In genomic region chr5:179795863-179796833, GRCh38 we compare ENCODE assay signal across 8 cellular contexts. TPM values are rescaled to one million over a fixed set of nuclear protein-coding genes. Genes with fewer than 3 reads are reported as not detected.
A peak's percentile ranks its signal among the peaks of the same experiment; 100 is the strongest.
DNase-seq lines count a peak whose midpoint lies in the region; ATAC-seq and TF ChIP-seq lines count a peak whose summit lies in the region.

No MANE protein-coding gene starts in this region.

- H2AFZ ChIP-seq in GM23338, result peak overlapping the region; percentile 84; the same call in 1 of the 2 replicates
- peak overlapping the region; percentile 16; the same call in 1 of the 2 replicates for H2AFZ ChIP-seq in Karpas-422 (ENCODE audit: low read length)

- peaks cover 14% of the 10 kb centered on the region for H3K27me3 Mint-ChIP-seq in GM23338 (ENCODE audit: insufficient read depth, low read depth, poor library complexity)
- no peaks in the 10 kb centered on the region for H3K27me3 Mint-ChIP-seq in activated naive CD8-positive, alpha-beta T cell treated with anti-CD3 and anti-CD28 coated beads, Interleukin-2, amount 50 U/mL, for 24 hours

- peaks cover 13% of the 10 kb centered on the region; the same call in 2 of the 3 replicates for H3K4me1 Mint-ChIP-seq in GM23338
- peaks cover 31% of the 10 kb centered on the region for H3K4me1 Mint-ChIP-seq in activated naive CD8-positive, alpha-beta T cell treated with anti-CD3 and anti-CD28 coated beads, Interleukin-2, amount 50 U/mL, for 24 hours

- H3K36me3 ChIP-seq in GM23338 (ENCODE audit: insufficient read depth) (no peaks in the 10 kb centered on the region; the same call in 1 of the 2 replicates), Karpas-422 (ENCODE audit: insufficient read depth, low read length) (no peaks in the 10 kb centered on the region), SK-N-MC (ENCODE audit: insufficient read depth, low read length) (no peaks in the 10 kb centered on the region; the same call in 1 of the 2 replicates), cardiac muscle cell (peaks cover 7% of the 10 kb centered on the region), ovary (no peaks in the 10 kb centered on the region)

- H3K27me3 ChIP-seq in GM23338 (ENCODE audit: insufficient read depth), result no peaks in the 10 kb centered on the region
- no peaks in the 10 kb centered on the region for H3K27me3 ChIP-seq in Karpas-422 (ENCODE audit: low read length)
- H3K27me3 ChIP-seq in cardiac muscle cell, result no peaks in the 10 kb centered on the region
- H3K27me3 ChIP-seq in ovary, result no peaks in the 10 kb centered on the region

- peaks cover 28% of the 10 kb centered on the region for H3K36me3 Mint-ChIP-seq in GM23338 (ENCODE audit: low read depth)
- H3K36me3 Mint-ChIP-seq in activated naive CD8-positive, alpha-beta T cell treated with anti-CD3 and anti-CD28 coated beads, Interleukin-2, amount 50 U/mL, for 24 hours (ENCODE audit: low read depth), result peaks cover 2% of the 10 kb centered on the region

- no peaks in the 10 kb centered on the region for H3K79me2 ChIP-seq in GM23338 (replicated peaks; ENCODE audit: insufficient read depth)
- no peaks in the 10 kb centered on the region for H3K79me2 ChIP-seq in Karpas-422 (ENCODE audit: low read length)

- H3K27ac ChIP-seq in GM23338 (ENCODE audit: low read depth) (no peak overlapping the region), Karpas-422 (ENCODE audit: low read length) (no peak overlapping the region), SK-N-MC (no peak overlapping the region), cardiac muscle cell (peak overlapping the region; percentile 56), ovary (peak overlapping the region; percentile 63 to 68)

- H4K20me1 ChIP-seq in GM23338 (replicated peaks; ENCODE audit: insufficient read depth) (no peaks in the 10 kb centered on the region; the same call in 1 of the 2 replicates), Karpas-422 (ENCODE audit: insufficient read depth, low read depth, low read length) (peaks cover 11% of the 10 kb centered on the region)

- H3K9me3 ChIP-seq in Karpas-422 (ENCODE audit: low read length), result no peaks in the 10 kb centered on the region
- no peaks in the 10 kb centered on the region for H3K9me3 ChIP-seq in SK-N-MC (ENCODE audit: low read depth, low read length)
- H3K9me3 ChIP-seq in cardiac muscle cell (ENCODE audit: low read depth), result no peaks in the 10 kb centered on the region
- H3K9me3 ChIP-seq in ovary, result no peaks in the 10 kb centered on the region

- intact Hi-C loops in ovary (cut with DNase I), result loop anchor here in 3 of 4 donors (5.0 to 10.0 kb wide), 3 partner anchors 34 to 109 kb away; partner anchors contain the start of genes MRNIP (in 1 of the 3) and TBC1D9B (in 1 of the 3)

- no peaks in the 10 kb centered on the region for H3K9me3 Mint-ChIP-seq in GM23338
- H3K9me3 Mint-ChIP-seq in activated naive CD8-positive, alpha-beta T cell treated with anti-CD3 and anti-CD28 coated beads, Interleukin-2, amount 50 U/mL, for 24 hours, result no peaks in the 10 kb centered on the region

- TF ChIP-seq POLR2A in ovary (IDR thresholded peaks at IDR 0.05), result no peak

- peak overlapping the region; percentile 75 for H3K4me3 Mint-ChIP-seq in GM23338
- H3K4me3 Mint-ChIP-seq in activated naive CD8-positive, alpha-beta T cell treated with anti-CD3 and anti-CD28 coated beads, Interleukin-2, amount 50 U/mL, for 24 hours, result peak overlapping the region; percentile 52

- H3K9ac ChIP-seq in Karpas-422 (ENCODE audit: low read length) (peak overlapping the region; percentile 76), SK-N-MC (ENCODE audit: insufficient read length) (peak overlapping the region; percentile 69)

- ATAC-seq in GM23338, result peak; percentile 71
- ATAC-seq in activated naive CD8-positive, alpha-beta T cell treated with anti-CD3 and anti-CD28 coated beads, Interleukin-2, amount 50 U/mL, for 24 hours, result peak; percentile 67

- WGBS in ovary, 3 donors, result 2 to 7% (median 2%) methylated on average over 46 to 113 of the region's 113 CpGs

- no peak for TF ChIP-seq EP300 in ovary (IDR thresholded peaks at IDR 0.05)

- peaks cover 10% of the 10 kb centered on the region for H3F3A ChIP-seq in GM23338 (replicated peaks; ENCODE audit: low read depth)

- H3K27ac Mint-ChIP-seq in GM23338, result no peak overlapping the region
- peak overlapping the region; percentile 52 for H3K27ac Mint-ChIP-seq in activated naive CD8-positive, alpha-beta T cell treated with anti-CD3 and anti-CD28 coated beads, Interleukin-2, amount 50 U/mL, for 24 hours

- peak; percentile 91 for DNase-seq in GM10266 (ENCODE audit: extremely low spot score)
- DNase-seq in GM23338 (ENCODE audit: low spot score), result peak; percentile 90
- peak; percentile 88 for DNase-seq in Karpas-422
- DNase-seq in SK-N-MC (ENCODE audit: low read depth, low spot score), result no peak
- DNase-seq in activated naive CD8-positive, alpha-beta T cell treated with anti-CD3 and anti-CD28 coated beads, Interleukin-2, amount 50 U/mL, for 24 hours, result peak; percentile 79
- DNase-seq in cardiac muscle cell (ENCODE audit: low read depth in 1 of 2, low spot score in 1 of 2), result peak; percentile 88 to 91
- peak; percentile 74 to 88 (median 82) for DNase-seq in ovary
- DNase-seq in NCI-H1694 (lab: John Stamatoyannopoulos, UW), result no peak

- TF ChIP-seq CTCF in GM10266 (IDR thresholded peaks at IDR 0.05; ENCODE audit: control insufficient read depth, insufficient read depth, low read depth, missing control alignments) (peak; percentile 97), GM23338 (conservative IDR thresholded peaks at IDR 0.05; ENCODE audit: low read depth in 2 of 2) (peak in 1 of 2 experiments; percentile 75), cardiac muscle cell (IDR thresholded peaks at IDR 0.05; ENCODE audit: low read depth, low read length) (peak; percentile 51), ovary (IDR thresholded peaks at IDR 0.05) (peak; percentile 55 to 87 (median 85))

- H3K4me2 ChIP-seq in GM23338 (peak overlapping the region; percentile 89), Karpas-422 (ENCODE audit: low read depth, low read length, poor library complexity, severe bottlenecking) (peak overlapping the region; percentile 72)

- H3K4me3 ChIP-seq in GM23338 (peak overlapping the region; percentile 84), Karpas-422 (ENCODE audit: low read length) (peak overlapping the region; percentile 71), SK-N-MC (peak overlapping the region; percentile 81), cardiac muscle cell (peak overlapping the region; percentile 56), ovary (peak overlapping the region; percentile 49)

- peaks cover 11% of the 10 kb centered on the region; the same call in 1 of the 2 replicates for H3K4me1 ChIP-seq in GM23338 (ENCODE audit: insufficient read depth)
- peaks cover 34% of the 10 kb centered on the region for H3K4me1 ChIP-seq in Karpas-422 (ENCODE audit: low read length)
- no peaks in the 10 kb centered on the region for H3K4me1 ChIP-seq in cardiac muscle cell (ENCODE audit: low read depth)
- H3K4me1 ChIP-seq in ovary (ENCODE audit: insufficient read depth), result peaks cover 15% of the 10 kb centered on the region

- H3K9me2 ChIP-seq in GM23338 (ENCODE audit: insufficient read depth) (no peaks in the 10 kb centered on the region), Karpas-422 (replicated peaks; ENCODE audit: insufficient read depth, low read length) (no peaks in the 10 kb centered on the region)

TF ChIP-seq in GM23338, 12 proteins besides CTCF, POLR2A, EP300 and RAD21:
- no peak for TF ChIP-seq JUNB (IDR thresholded peaks at IDR 0.05; ENCODE audit: unreplicated experiment)
- TF ChIP-seq CREB1 (CRISPR knock-in tag; IDR thresholded peaks at IDR 0.05; ENCODE audit: low read depth), result peak; percentile 33; the same call in 1 of the 2 replicates
- TF ChIP-seq POLR2AphosphoS5 (IDR thresholded peaks at IDR 0.05; ENCODE audit: low read depth), result peak; percentile 51
- TF ChIP-seq STAT1 (IDR thresholded peaks at IDR 0.05; ENCODE audit: unreplicated experiment), result no peak

RNA-seq across cellular contexts. Expression of gene LTC4S, which starts 2.4 kb away (rescaled TPM):
- total RNA-seq in GM23338 (2014; rRNA removed; shearing (Covaris generic)), result 1.2 and 10.1 TPM in 2 replicates
- polyA plus RNA-seq in GM23338 (2016; fragmentation: Nextera tagmentation; extraction: Ambion mirVana) (4.0 and 5.8 TPM in 2 replicates), cardiac muscle cell (7.8 and 14.0 TPM in 2 replicates), ovary (10 to 100 TPM in 1 of 2 donors, not detected in 1; 11.7 TPM)
- 2.3 TPM in 1 of 2 replicates, not detected in the other for total RNA-seq in Karpas-422 (2014; rRNA removed; shearing (Covaris generic); ENCODE audit: low replicate concordance)
- total RNA-seq in cardiac muscle cell (5.3 and 10.2 TPM in 2 replicates), ovary (10 to 100 TPM in 6 of 7 donors, 1 to 10 TPM in 1; 7.5 to 43.5 (median 20.6) TPM)

RNA-seq across cellular contexts. Expression of gene MGAT4B, which starts 10.5 kb away (rescaled TPM):
- total RNA-seq in GM23338 (2014; rRNA removed; shearing (Covaris generic)), result 101 and 102 TPM in 2 replicates
- polyA plus RNA-seq in GM23338 (2016; fragmentation: Nextera tagmentation; extraction: Ambion mirVana) (32.3 and 37.7 TPM in 2 replicates), cardiac muscle cell (184 and 221 TPM in 2 replicates), ovary (10 to 100 TPM; 51.0 to 65.6 TPM)
- 36.9 and 47.1 TPM in 2 replicates for total RNA-seq in Karpas-422 (2014; rRNA removed; shearing (Covaris generic); ENCODE audit: low replicate concordance)
- total RNA-seq in cardiac muscle cell (192 and 196 TPM in 2 replicates), ovary (100 to 1,000 TPM in 1 of 7 donors, 10 to 100 TPM in 6; 51.2 to 102 (median 68.6) TPM)

RNA-seq across cellular contexts. Expression of gene SQSTM1, which starts 24.6 kb away (rescaled TPM):
- 83.6 and 92.6 TPM in 2 replicates for total RNA-seq in GM23338 (2014; rRNA removed; shearing (Covaris generic))
- polyA plus RNA-seq in GM23338 (2016; fragmentation: Nextera tagmentation; extraction: Ambion mirVana), result 52.5 and 58.0 TPM in 2 replicates
- 100.0 and 123 TPM in 2 replicates for total RNA-seq in Karpas-422 (2014; rRNA removed; shearing (Covaris generic); ENCODE audit: low replicate concordance)
- 110 and 115 TPM in 2 replicates for total RNA-seq in cardiac muscle cell
- polyA plus RNA-seq in cardiac muscle cell, result 108 and 144 TPM in 2 replicates
- total RNA-seq in ovary, result 100 to 1,000 TPM; 257 to 457 (median 337) TPM
- polyA plus RNA-seq in ovary, result 100 to 1,000 TPM; 125 to 265 TPM

Comparison
In these comparisons a context has a peak if more than half of its experiments do, and no peak if none do; other contexts are left out.
1. DNase-seq: peak in GM10266 (single experiment), GM23338 (single experiment), Karpas-422 (single experiment), activated naive CD8-positive, alpha-beta T cell treated with anti-CD3 and anti-CD28 coated beads, Interleukin-2, amount 50 U/mL, for 24 hours (single experiment), cardiac muscle cell (2 of 2) and ovary (5 of 5); none in SK-N-MC (single experiment) and NCI-H1694 (single experiment).
2. H3K27ac ChIP-seq: peak in cardiac muscle cell (single experiment) and ovary (2 of 2); none in GM23338 (single experiment), Karpas-422 (single experiment) and SK-N-MC (single experiment).
3. Peak in every context shown above with its lines, with median percentiles within 50 percentile points of each other: H3K4me3 ChIP-seq.